Comparison of ENCODE assay signal across 8 cellular contexts in genomic region chr18:8609711-8610441, GRCh38. TPM values are rescaled to one million over a fixed set of nuclear protein-coding genes. Genes with fewer than 3 reads are reported as not detected.
A peak's percentile ranks its signal among the peaks of the same experiment; 100 is the strongest.
DNase-seq lines count a peak whose midpoint lies in the region; ATAC-seq, FAIRE-seq and TF ChIP-seq lines count a peak whose summit lies in the region.

No MANE protein-coding gene starts in this region.

- peak overlapping the region; percentile 51 to 96 for H3K27ac ChIP-seq in lung (ENCODE audit: low read depth in 1 of 2, low read length in 1 of 2)
- H3K27ac ChIP-seq in testis, result peak overlapping the region; percentile 82 to 83

- H3K9me3 ChIP-seq in lung (ENCODE audit: control insufficient read depth in 2 of 2, insufficient read depth in 1 of 2, low read length in 1 of 2) (no peaks in the 10 kb centered on the region), testis (no peaks in the 10 kb centered on the region)

- TF ChIP-seq CTCF in bronchial epithelial cell (IDR thresholded peaks at IDR 0.05; ENCODE audit: insufficient read depth, low read length, severe bottlenecking) (no peak), lung (IDR thresholded peaks at IDR 0.05; ENCODE audit: control extremely low read depth, extremely low read depth) (no peak), testis (IDR thresholded peaks at IDR 0.05) (no peak)

- no peak for FAIRE-seq in bronchial epithelial cell (lab: Jason Lieb, UNC)

- H3K27me3 ChIP-seq in bronchial epithelial cell (ENCODE audit: control insufficient read depth, insufficient read depth, low read length) (no peaks in the 10 kb centered on the region), lung (ENCODE audit: control insufficient read depth, insufficient read depth) (no peaks in the 10 kb centered on the region), testis (no peaks in the 10 kb centered on the region)

- DNase-seq in RPMI8226 (peak; percentile 51), bronchial epithelial cell (ENCODE audit: low read depth) (no peak), lung (ENCODE audit: low spot score) (no peak), testis (peak; percentile 46), NCI-H2029 (lab: John Stamatoyannopoulos, UW) (no peak)

- H3K4me3 ChIP-seq in bronchial epithelial cell (ENCODE audit: low read depth, low read length), result peak overlapping the region; percentile 62
- peak overlapping the region; percentile 94 for H3K4me3 ChIP-seq in lung
- peak overlapping the region; percentile 82 to 94 for H3K4me3 ChIP-seq in testis

- H3K36me3 ChIP-seq in bronchial epithelial cell (ENCODE audit: control insufficient read depth, insufficient read depth, low read length) (no peaks in the 10 kb centered on the region), lung (ENCODE audit: control insufficient read depth in 2 of 2, insufficient read depth in 2 of 2, low read length in 2 of 2) (no peaks in the 10 kb centered on the region), testis (ENCODE audit: low read depth, missing control alignments) (no peaks in the 10 kb centered on the region)

- WGBS in lung, 2 donors, result 1% methylated on average over 62 to 66 of the region's 66 CpGs
- 0 to 1% methylated on average over 11 to 52 of the region's 66 CpGs for WGBS in testis, 2 donors

- intact Hi-C loops in testis (cut with DNase I; ENCODE audit: low total_unique reads), result no loop called here

- ATAC-seq in GM18867 (IDR thresholded peaks at IDR 0.05; ENCODE audit: unreplicated experiment) (peak; percentile 25), HG02840 (IDR thresholded peaks at IDR 0.05; ENCODE audit: low FRiP score, unreplicated experiment) (peak; percentile 23), lung (ENCODE audit: insufficient read depth, low FRiP score) (no peak), GM21367 (IDR thresholded peaks at IDR 0.05; ENCODE audit: unreplicated experiment) (no peak)

- H3K4me1 ChIP-seq in lung (ENCODE audit: control insufficient read depth in 2 of 2, insufficient read depth in 2 of 2, low read length in 2 of 2) (peaks cover 12 to 14% of the 10 kb centered on the region in 2 donors), testis (peaks cover 30% of the 10 kb centered on the region)

- TF ChIP-seq POLR2A in testis (IDR thresholded peaks at IDR 0.05), result no peak

RNA-seq across cellular contexts. Expression of gene RAB12, which starts 0.6 kb away (rescaled TPM):
- 61.3 and 62.1 TPM in 2 replicates for total RNA-seq in bronchial epithelial cell
- 10 to 100 TPM; 36.3 to 74.5 TPM for total RNA-seq in lung
- polyA plus RNA-seq in lung, result 10 to 100 TPM; 26.7 to 42.1 TPM
- 10 to 100 TPM; 39.8 to 52.0 TPM for total RNA-seq in testis
- 28.0 TPM for polyA plus RNA-seq in testis (ENCODE audit: insufficient read depth, low read depth, low replicate concordance)

Comparison
In these comparisons a context has a peak if more than half of its experiments do, and no peak if none do; other contexts are left out.
1. ATAC-seq: peak in GM18867 (single experiment) and HG02840 (single experiment); none in lung (single experiment) and GM21367 (single experiment).
2. DNase-seq: peak in RPMI8226 (single experiment) and testis (single experiment); none in bronchial epithelial cell (single experiment), lung (single experiment) and NCI-H2029 (single experiment).
3. Peak in every context shown above with its lines, with median percentiles within 50 percentile points of each other: H3K4me3 ChIP-seq.